ENCODE assay signal across 1 cellular context in genomic region chr18:59874166-59874565, GRCh38.
A peak's percentile ranks its signal among the peaks of the same experiment; 100 is the strongest.
TF ChIP-seq lines count a peak whose summit lies in the region.

No MANE protein-coding gene starts in this region.

TF ChIP-seq in K562, 482 proteins besides CTCF, POLR2A, EP300 and RAD21 (continued from another document):
- TF ChIP-seq ZNF444 (CRISPR knock-in tag; IDR thresholded peaks at IDR 0.05) (no peak), ATF3 (IDR thresholded peaks at IDR 0.05) (peak; percentile 71), ATF3 (CRISPR knock-in tag; conservative IDR thresholded peaks at IDR 0.05) (no peak), OTX1 (CRISPR knock-in tag; IDR thresholded peaks at IDR 0.05) (no peak), XRCC3 (IDR thresholded peaks at IDR 0.05) (no peak), TCF15 (CRISPR knock-in tag; IDR thresholded peaks at IDR 0.05) (no peak), MXI1 (IDR thresholded peaks at IDR 0.05; ENCODE audit: low read depth, low read length) (no peak), ZNF830 (CRISPR knock-in tag; IDR thresholded peaks at IDR 0.05) (no peak), ZBTB26 (CRISPR knock-in tag; IDR thresholded peaks at IDR 0.05) (no peak), BCOR (IDR thresholded peaks at IDR 0.05) (no peak), GMEB1 (CRISPR knock-in tag; IDR thresholded peaks at IDR 0.05) (no peak), RFX5 (IDR thresholded peaks at IDR 0.05; ENCODE audit: low read depth, low read length) (no peak), ZNF639 (CRISPR knock-in tag; conservative IDR thresholded peaks at IDR 0.05 in 1 of 2, IDR thresholded peaks at IDR 0.05 in 1 of 2) (no peak), SREBF1 (IDR thresholded peaks at IDR 0.05; ENCODE audit: borderline replicate concordance, low read depth, low read length) (no peak), TBL1XR1 (IDR thresholded peaks at IDR 0.05; ENCODE audit: low read length in 2 of 2) (no peak), GABPB1 (CRISPR knock-in tag; IDR thresholded peaks at IDR 0.05) (no peak), ZNF77 (CRISPR knock-in tag; IDR thresholded peaks at IDR 0.05) (no peak), PKNOX1 (IDR thresholded peaks at IDR 0.05) (peak; percentile 36; the same call in 1 of the 2 replicates), ARID1B (IDR thresholded peaks at IDR 0.05) (no peak), TCF7L2 (IDR thresholded peaks at IDR 0.05; ENCODE audit: low read depth, low read length) (no peak), FOXK1 (CRISPR knock-in tag; IDR thresholded peaks at IDR 0.05; ENCODE audit: borderline replicate concordance) (no peak), CEBPG (CRISPR knock-in tag; IDR thresholded peaks at IDR 0.05) (no peak), CEBPG (tag; conservative IDR thresholded peaks at IDR 0.05 in 1 of 2, IDR thresholded peaks at IDR 0.05 in 1 of 2) (peak in 1 of 2 experiments; percentile 54; a peak in 2 of 4 replicates), TEAD2 (tag; IDR thresholded peaks at IDR 0.05) (no peak), ZHX1 (conservative IDR thresholded peaks at IDR 0.05; ENCODE audit: low read length) (no peak), EHMT2 (IDR thresholded peaks at IDR 0.05) (no peak), SREBF2 (CRISPR knock-in tag; IDR thresholded peaks at IDR 0.05) (no peak), ILF3 (IDR thresholded peaks at IDR 0.05; ENCODE audit: borderline replicate concordance) (no peak), PBX2 (CRISPR knock-in tag; IDR thresholded peaks at IDR 0.05; ENCODE audit: low read depth) (no peak), PBX2 (tag; conservative IDR thresholded peaks at IDR 0.05; ENCODE audit: low read depth) (no peak), ZBTB17 (CRISPR knock-in tag; IDR thresholded peaks at IDR 0.05) (no peak), ZFP91 (CRISPR knock-in tag; IDR thresholded peaks at IDR 0.05) (no peak), L3MBTL2 (IDR thresholded peaks at IDR 0.05) (peak; percentile 36; the same call in 1 of the 2 replicates), JUND (IDR thresholded peaks at IDR 0.05; ENCODE audit: borderline replicate concordance, low read depth, low read length) (0 out of 2 replicates have a peak, but pooled peaks have one; percentile 5), JUND (tag; IDR thresholded peaks at IDR 0.05; ENCODE audit: borderline replicate concordance, low read depth, low read length) (peak; percentile 36; the same call in 2 of the 3 replicates), ZFP36 (IDR thresholded peaks at IDR 0.05; ENCODE audit: low read depth, low read length, partially characterized antibody) (no peak)
